In genomic region chr1:14598498-14599172, GRCh38 we compare ENCODE assay signal across 8 cellular contexts.
A peak's percentile ranks its signal among the peaks of the same experiment; 100 is the strongest.
DNase-seq lines count a peak whose midpoint lies in the region; ATAC-seq and TF ChIP-seq lines count a peak whose summit lies in the region.

Gene KAZN, plus strand, starts transcription at chr1:14598685.

- no peaks in the 10 kb centered on the region for H3K79me2 ChIP-seq in parathyroid adenoma

- H3K4me2 ChIP-seq in parathyroid adenoma (ENCODE audit: low read length): peak within 1 kb of the TSS; percentile 65

- TF ChIP-seq CTCF in GM06990 (IDR thresholded peaks at IDR 0.05; ENCODE audit: insufficient read depth, low read length, poor library complexity, severe bottlenecking) (no peak), parathyroid adenoma (IDR thresholded peaks at IDR 0.05) (no peak)

- no peak for ATAC-seq in GM21381 (IDR thresholded peaks at IDR 0.05; ENCODE audit: unreplicated experiment)

- no peaks in the 10 kb centered on the region for H3K9me3 ChIP-seq in parathyroid adenoma (ENCODE audit: control insufficient read depth, low read length)

- DNase-seq in GM06990 (ENCODE audit: extremely low read depth, insufficient read length) (peak; percentile 54), NCI-H510A (lab: John Stamatoyannopoulos, UW) (peak; percentile 80), globus pallidus (ENCODE audit: low spot score) (peak; percentile 43), SW480 (ENCODE audit: low spot score) (no peak), GDM1 (lab: John Stamatoyannopoulos, UW) (no peak)
- DNase-seq in activated effector memory CD4-positive, alpha-beta T cell treated with anti-CD3 and anti-CD28 coated beads, Interleukin-2, amount 50 U/mL, for 16 hours: no peak

- H3K36me3 ChIP-seq in GM06990 (ENCODE audit: control insufficient read depth, insufficient read depth, low read length): no peaks in the 10 kb centered on the region
- H3K36me3 ChIP-seq in parathyroid adenoma (ENCODE audit: control insufficient read depth, insufficient read depth, low read length): no peaks in the 10 kb centered on the region

- no peaks in the 10 kb centered on the region for H3K4me1 ChIP-seq in parathyroid adenoma

- H2AFZ ChIP-seq in parathyroid adenoma: no peak within 1 kb of the TSS

- no peak within 1 kb of the TSS for H3K27ac ChIP-seq in parathyroid adenoma

- H3K4me3 ChIP-seq in GM06990 (replicated peaks; ENCODE audit: low read depth, low read length): peak within 1 kb of the TSS; percentile 50
- H3K4me3 ChIP-seq in parathyroid adenoma (ENCODE audit: low read depth, low read length): no peak within 1 kb of the TSS

- no peak within 1 kb of the TSS for H3K9ac ChIP-seq in parathyroid adenoma

- H3K27me3 ChIP-seq in GM06990 (replicated peaks; ENCODE audit: control insufficient read depth, insufficient read depth, low read length) (peaks cover 2% of the 10 kb centered on the region; the same call in 1 of the 2 replicates), parathyroid adenoma (ENCODE audit: control insufficient read depth, insufficient read depth, low read length) (no peaks in the 10 kb centered on the region)

Comparison
In these comparisons a context has a peak if more than half of its experiments do, and no peak if none do; other contexts are left out.
1. DNase-seq: peak in GM06990 (single experiment), NCI-H510A (single experiment) and globus pallidus (single experiment); none in SW480 (single experiment), activated effector memory CD4-positive, alpha-beta T cell treated with anti-CD3 and anti-CD28 coated beads, Interleukin-2, amount 50 U/mL, for 16 hours (single experiment) and GDM1 (single experiment).